ENCODE assay signal across 11 cellular contexts in the genomic region with DNA sequence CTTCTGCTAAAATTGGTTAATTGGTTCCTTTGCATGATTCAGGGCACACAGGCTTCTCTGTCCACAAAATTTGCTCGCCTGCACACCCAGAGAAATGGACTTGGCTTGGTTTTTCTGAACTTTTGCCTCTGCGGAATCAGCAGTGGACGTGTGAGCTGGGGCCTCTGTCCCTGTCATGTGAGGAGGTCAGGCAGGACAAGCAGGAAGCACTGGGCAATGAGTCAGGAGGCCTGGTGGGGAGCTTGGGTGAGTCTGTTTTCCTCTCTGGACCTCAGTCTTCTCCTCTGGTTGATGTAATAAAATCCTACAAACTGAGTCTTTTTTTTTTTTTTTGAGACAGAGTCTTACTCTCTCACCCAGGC. TPM values are rescaled to one million over a fixed set of nuclear protein-coding genes. Genes with fewer than 3 reads are reported as not detected.
A peak's percentile ranks its signal among the peaks of the same experiment; 100 is the strongest.
DNase-seq lines count a peak whose midpoint lies in the region; ATAC-seq and TF ChIP-seq lines count a peak whose summit lies in the region.
"Had no signal": no experiment of that assay in that cellular context is flagged by ENCODE, and none has a peak within 500 bp of the region (broad histone marks: within the 10 kb centered on the region; RNA-seq: fewer than 3 reads in every experiment).

No MANE protein-coding gene starts in this region.

- intact Hi-C loops in mammary epithelial cell (cut with micrococcal nuclease) = no loop called here

- H2AFZ ChIP-seq in mammary epithelial cell (ENCODE audit: low read depth, low read length) = peak overlapping the region; percentile 76

- in situ Hi-C loops in mammary epithelial cell (cut with MboI; ENCODE audit: low sequenced_read_pairs in 2 of 2) = loop anchor here (25.0 kb wide), 2 partner anchors 436 to 536 kb away; no protein-coding TSS in a partner anchor

- peak overlapping the region; percentile 64 for H3K4me2 ChIP-seq in mammary epithelial cell (ENCODE audit: insufficient read depth, low read depth, low read length)

- no peak for ATAC-seq in HG03175 (IDR thresholded peaks at IDR 0.05; ENCODE audit: unreplicated experiment)
- ATAC-seq: activated naive CD8-positive, alpha-beta T cell treated with anti-CD3 and anti-CD28 coated beads, Interleukin-2, amount 50 U/mL, for 24 hours had no signal

- H3K27me3 Mint-ChIP-seq in HFFc6 (ENCODE audit: insufficient read depth) = peaks cover 8% of the 10 kb centered on the region

- TF ChIP-seq CTCF in HFFc6 (IDR thresholded peaks at IDR 0.05) (no peak), mammary epithelial cell (conservative IDR thresholded peaks at IDR 0.05 in 1 of 2, IDR thresholded peaks at IDR 0.05 in 1 of 2; ENCODE audit: extremely low read depth in 1 of 2, insufficient read depth in 1 of 2, low read depth in 1 of 2, low read length in 2 of 2) (no peak)

- no peaks in the 10 kb centered on the region for H3K36me3 ChIP-seq in mammary epithelial cell (ENCODE audit: insufficient read depth, low read length)
- no peaks in the 10 kb centered on the region for H3K36me3 ChIP-seq in stomach smooth muscle (ENCODE audit: control insufficient read depth in 2 of 2, insufficient read depth in 2 of 2, low read length in 2 of 2)
- H3K36me3 ChIP-seq: ovary had no signal

- H3K79me2 ChIP-seq in mammary epithelial cell (ENCODE audit: insufficient read depth, low read length) = no peaks in the 10 kb centered on the region

- H3K27me3 ChIP-seq in mammary epithelial cell (ENCODE audit: insufficient read depth, low read length) (no peaks in the 10 kb centered on the region), stomach smooth muscle (ENCODE audit: control insufficient read depth in 1 of 2, insufficient read depth in 2 of 2, low read length in 2 of 2) (no peaks in the 10 kb centered on the region)
- H3K27me3 ChIP-seq: ovary had no signal

- peaks cover 4% of the 10 kb centered on the region; the same call in 1 of the 2 replicates for H3K9me3 Mint-ChIP-seq in HFFc6
- H3K9me3 Mint-ChIP-seq: activated naive CD8-positive, alpha-beta T cell treated with anti-CD3 and anti-CD28 coated beads, Interleukin-2, amount 50 U/mL, for 24 hours had no signal

- peak overlapping the region; percentile 69 for H3K27ac ChIP-seq in mammary epithelial cell (ENCODE audit: insufficient read depth, low read depth, low read length)
- peak overlapping the region; percentile 46 for H3K27ac ChIP-seq in stomach smooth muscle (ENCODE audit: low read length)
- H3K27ac ChIP-seq: ovary had no signal

- DNase-seq in HFFc6 (peak; percentile 93), mammary epithelial cell (peak; percentile 71), kidney tubule cell (ENCODE audit: low spot score) (peak; percentile 93), cerebellar cortex (ENCODE audit: low spot score) (no peak), 8988T (no peak)
- no peak for DNase-seq in stimulated activated CD4-positive, alpha-beta T cell treated with anti-CD3 and anti-CD28 coated beads, Interleukin-2, amount 100 ng/mL, for 48 hours
- DNase-seq: activated naive CD8-positive, alpha-beta T cell treated with anti-CD3 and anti-CD28 coated beads, Interleukin-2, amount 50 U/mL, for 24 hours; ovary; SHP77 had no signal

- H3K9me3 ChIP-seq in mammary epithelial cell (replicated peaks; ENCODE audit: insufficient read depth, low read length) (no peaks in the 10 kb centered on the region), stomach smooth muscle (ENCODE audit: control insufficient read depth in 2 of 2, low read length in 2 of 2) (peaks cover 0 to 5% of the 10 kb centered on the region in 2 donors)
- H3K9me3 ChIP-seq: ovary had no signal

- CTCF ChIA-PET in mammary epithelial cell (lab: Charles Lee; ENCODE audit: low non-redundant PET) = interaction anchor here (1.8 kb wide), 1 partner anchor 180 kb away, joined by 5 read pairs; no protein-coding TSS in a partner anchor

- H4K20me1 ChIP-seq in mammary epithelial cell (ENCODE audit: insufficient read depth, low read length) = no peaks in the 10 kb centered on the region

- no TSS peak for BruUV-seq in mammary epithelial cell (replicated peaks; lab: Mats Ljungman, UMichigan)

- H3K4me1 ChIP-seq in mammary epithelial cell (ENCODE audit: insufficient read depth, low read length) = peaks cover 32% of the 10 kb centered on the region
- peaks cover 30% of the 10 kb centered on the region for H3K4me1 ChIP-seq in stomach smooth muscle (ENCODE audit: control insufficient read depth, insufficient read depth, low read length)

- H3K4me3 Mint-ChIP-seq in HFFc6 = peak overlapping the region; percentile 65
- H3K4me3 Mint-ChIP-seq: activated naive CD8-positive, alpha-beta T cell treated with anti-CD3 and anti-CD28 coated beads, Interleukin-2, amount 50 U/mL, for 24 hours had no signal

- H3K9ac ChIP-seq in mammary epithelial cell (ENCODE audit: insufficient read depth, low read length) (peak overlapping the region; percentile 43), stomach smooth muscle (ENCODE audit: low read length in 2 of 2) (no peak overlapping the region)

- 10% methylated on average over 3 of the region's 3 CpGs for WGBS in mammary epithelial cell (ENCODE audit: low coverage, missing lambda C conversion rate)

- peaks cover 48% of the 10 kb centered on the region for H3K4me1 Mint-ChIP-seq in HFFc6 (ENCODE audit: low read depth)

- H3K4me3 ChIP-seq in mammary epithelial cell (replicated peaks in 1 of 3; ENCODE audit: insufficient read depth in 1 of 3, low read depth in 2 of 3, low read length in 3 of 3) (no peak overlapping the region), stomach smooth muscle (ENCODE audit: low read length in 2 of 2) (no peak overlapping the region)
- H3K4me3 ChIP-seq: ovary had no signal

- dilution Hi-C loops in mammary epithelial cell (cut with HindIII; ENCODE audit: low sequenced_read_pairs) = no loop called here

- no peaks in the 10 kb centered on the region for H3K36me3 Mint-ChIP-seq in HFFc6 (ENCODE audit: low read depth)

- peak overlapping the region; percentile 98 for H3K27ac Mint-ChIP-seq in HFFc6
- H3K27ac Mint-ChIP-seq: activated naive CD8-positive, alpha-beta T cell treated with anti-CD3 and anti-CD28 coated beads, Interleukin-2, amount 50 U/mL, for 24 hours had no signal

RNA-seq across cellular contexts. Expression of a gene that starts 10.4 kb away (rescaled TPM):
- total RNA-seq in HFFc6 (2021; fragmentation: NEBNext Ultra II Directional; extraction: Animal tissue kit (Norgen Biotek cat#: 25700)) = 1 to 10 TPM; 4.7 to 8.2 (median 6.5) TPM
- 10 to 100 TPM; 66.6 to 69.5 TPM for total RNA-seq in mammary epithelial cell
- 33.4 TPM for polyA plus RNA-seq in mammary epithelial cell
- polyA minus RNA-seq in mammary epithelial cell = 52.9 TPM

Comparison
In these comparisons a context has a peak if more than half of its experiments do, and no peak if none do; other contexts are left out.
1. DNase-seq: peak in HFFc6 (single experiment), mammary epithelial cell (single experiment) and kidney tubule cell (single experiment); none in cerebellar cortex (single experiment), 8988T (single experiment) and stimulated activated CD4-positive, alpha-beta T cell treated with anti-CD3 and anti-CD28 coated beads, Interleukin-2, amount 100 ng/mL, for 48 hours (0 of 2).
2. RNA of a gene that starts 10.4 kb away (total RNA-seq): 66.6 to 69.5 TPM in mammary epithelial cell; 4.7 to 8.2 TPM in HFFc6; every median in the first group is over 4 times any median in the second.